ENCODE assay signal across 8 cellular contexts in genomic region chr15:41022487-41023090, GRCh38.
DNase-seq lines count a peak whose midpoint lies in the region; ATAC-seq, FAIRE-seq and TF ChIP-seq lines count a peak whose summit lies in the region.

No MANE protein-coding gene starts in this region.

- POLR2A ChIA-PET in PC-9 (lab: Charles Lee; ENCODE audit: unreplicated experiment): interaction anchor here (0.7 kb wide), 1 partner anchor 60 kb away, joined by 7 read pairs; no protein-coding TSS in a partner anchor

- BruUV-seq in PC-9 (replicated peaks; lab: Mats Ljungman, UMichigan): no TSS peak

- H4K20me1 ChIP-seq in PC-9 (ENCODE audit: insufficient read depth): peaks cover 5% of the 10 kb centered on the region; the same call in 1 of the 2 replicates

- no peaks in the 10 kb centered on the region for H3K9me3 ChIP-seq in PC-9 (ENCODE audit: insufficient read depth, low read depth)
- no peaks in the 10 kb centered on the region for H3K9me3 ChIP-seq in sigmoid colon

- H3K4me2 ChIP-seq in PC-9: no peak overlapping the region

- H3K4me1 ChIP-seq in PC-9 (replicated peaks; ENCODE audit: insufficient read depth) (peaks cover 12% of the 10 kb centered on the region), sigmoid colon (peaks cover 0 to 38% (median 30%) of the 10 kb centered on the region in 4 donors)

- H3K9me2 ChIP-seq in PC-9 (ENCODE audit: insufficient read depth): no peaks in the 10 kb centered on the region

- H3F3A ChIP-seq in PC-9 (ENCODE audit: insufficient read depth, low read depth): peaks cover 33% of the 10 kb centered on the region; the same call in 1 of the 2 replicates

- peak; percentile 59 for ATAC-seq in left ventricle myocardium superior
- no peak for ATAC-seq in HG02970 (IDR thresholded peaks at IDR 0.05; ENCODE audit: low FRiP score, unreplicated experiment)
- ATAC-seq in HG03045 (IDR thresholded peaks at IDR 0.05; ENCODE audit: unreplicated experiment): no peak

- H3K27me3 ChIP-seq in PC-9 (ENCODE audit: insufficient read depth, low read depth) (no peaks in the 10 kb centered on the region), sigmoid colon (no peaks in the 10 kb centered on the region)

- H3K27ac ChIP-seq in PC-9 (no peak overlapping the region), sigmoid colon (peak overlapping the region in 2 of 4 donors; percentile 9 to 75)

- peak; percentile 82 for FAIRE-seq in GM19239 (lab: Jason Lieb, UNC)

- no peak for TF ChIP-seq POLR2A in sigmoid colon (IDR thresholded peaks at IDR 0.05)

- H3K4me3 ChIP-seq in PC-9: no peak overlapping the region
- H3K4me3 ChIP-seq in sigmoid colon: no peak overlapping the region

- no peak for TF ChIP-seq EP300 in sigmoid colon (IDR thresholded peaks at IDR 0.05)

- H3K79me2 ChIP-seq in PC-9 (ENCODE audit: low read depth): no peaks in the 10 kb centered on the region

- H3K36me3 ChIP-seq in PC-9 (ENCODE audit: low read depth): no peaks in the 10 kb centered on the region; the same call in 1 of the 2 replicates
- peaks cover 3 to 38% (median 18%) of the 10 kb centered on the region in 4 donors for H3K36me3 ChIP-seq in sigmoid colon

- no peak overlapping the region for H2AFZ ChIP-seq in PC-9

- CTCF ChIA-PET in PC-9 (lab: Charles Lee): interaction anchor here (0.6 kb wide), 2 partner anchors 53 to 208 kb away, joined by 3 to 5 read pairs; no protein-coding TSS in a partner anchor

- 66 to 70% methylated on average over 5 of the region's 5 CpGs for WGBS in sigmoid colon, 2 donors

- intact Hi-C loops in PC-9 (cut with micrococcal nuclease; ENCODE audit: unreplicated experiment) (loop anchor here (1.0 kb wide), 1 partner anchor 116 kb away; no protein-coding TSS in a partner anchor), left ventricle myocardium superior (cut with micrococcal nuclease) (no loop called here), sigmoid colon (cut with DNase I) (loop anchor here (2.0 to 10.0 kb wide), 3 partner anchors 82 to 162 kb away; no protein-coding TSS in a partner anchor)

- peak; percentile 65 for TF ChIP-seq CTCF in PC-9 (conservative IDR thresholded peaks at IDR 0.05)
- peak; percentile 51 to 71 (median 64) for TF ChIP-seq CTCF in sigmoid colon (IDR thresholded peaks at IDR 0.05)

- DNase-seq in CD1c-positive myeloid dendritic cell (ENCODE audit: extremely low spot score) (peak; percentile 43), GM19239 (ENCODE audit: insufficient read length, low spot score) (peak; percentile 13), PC-9 (peak in 1 of 2 experiments; percentile 36), amniotic epithelial cell (ENCODE audit: low read depth) (peak; percentile 67), left ventricle myocardium superior (no peak), sigmoid colon (no peak)

Comparison
In these comparisons a context has a peak if more than half of its experiments do, and no peak if none do; other contexts are left out.
1. DNase-seq: peak in CD1c-positive myeloid dendritic cell (single experiment), GM19239 (single experiment) and amniotic epithelial cell (single experiment); none in left ventricle myocardium superior (single experiment) and sigmoid colon (single experiment).